ENCODE assay signal across 1 cellular context in the genomic region with DNA sequence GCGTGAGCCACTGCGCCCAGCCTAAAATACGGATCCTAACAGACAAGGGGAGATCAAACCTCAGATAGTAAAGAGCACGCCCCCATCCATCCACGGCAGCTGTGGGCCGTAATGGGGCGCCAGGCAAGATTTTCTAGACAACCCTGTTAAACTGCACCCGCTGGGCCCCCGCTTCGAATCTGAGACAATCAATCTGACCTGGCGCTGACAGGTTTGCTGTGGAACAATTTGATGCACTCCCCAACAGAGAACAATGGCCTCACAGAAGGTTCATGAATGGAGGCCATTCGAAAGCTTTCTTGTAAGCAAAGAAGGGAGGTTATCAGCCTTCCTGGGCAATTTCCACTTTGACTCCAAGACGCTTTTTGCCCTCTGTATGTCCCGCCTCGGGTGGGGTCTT.
TF ChIP-seq lines count a peak whose summit lies in the region.

No MANE protein-coding gene starts in this region.

TF ChIP-seq in K562, 482 proteins besides CTCF, POLR2A, EP300 and RAD21:
- no peak for TF ChIP-seq TCF3 (CRISPR knock-in tag; IDR thresholded peaks at IDR 0.05)
- no peak for TF ChIP-seq ZNF444 (CRISPR knock-in tag; IDR thresholded peaks at IDR 0.05)
- no peak for TF ChIP-seq PBX2 (CRISPR knock-in tag; IDR thresholded peaks at IDR 0.05; ENCODE audit: low read depth)
- TF ChIP-seq PBX2 (tag; conservative IDR thresholded peaks at IDR 0.05; ENCODE audit: low read depth), result peak; percentile 92
- TF ChIP-seq, protein P1, sequence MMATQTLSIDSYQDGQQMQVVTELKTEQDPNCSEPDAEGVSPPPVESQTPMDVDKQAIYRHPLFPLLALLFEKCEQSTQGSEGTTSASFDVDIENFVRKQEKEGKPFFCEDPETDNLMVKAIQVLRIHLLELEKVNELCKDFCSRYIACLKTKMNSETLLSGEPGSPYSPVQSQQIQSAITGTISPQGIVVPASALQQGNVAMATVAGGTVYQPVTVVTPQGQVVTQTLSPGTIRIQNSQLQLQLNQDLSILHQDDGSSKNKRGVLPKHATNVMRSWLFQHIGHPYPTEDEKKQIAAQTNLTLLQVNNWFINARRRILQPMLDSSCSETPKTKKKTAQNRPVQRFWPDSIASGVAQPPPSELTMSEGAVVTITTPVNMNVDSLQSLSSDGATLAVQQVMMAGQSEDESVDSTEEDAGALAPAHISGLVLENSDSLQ (IDR thresholded peaks at IDR 0.05), result peak; percentile 44
- TF ChIP-seq MECOM (CRISPR knock-in tag; IDR thresholded peaks at IDR 0.05), result 0 out of 2 replicates have a peak, but pooled peaks have one; percentile 44
- no peak for TF ChIP-seq TAF9B (IDR thresholded peaks at IDR 0.05; ENCODE audit: partially characterized antibody)
- no peak for TF ChIP-seq CEBPZ (IDR thresholded peaks at IDR 0.05; ENCODE audit: borderline replicate concordance, low read depth, low read length)
- TF ChIP-seq BCLAF1 (IDR thresholded peaks at IDR 0.05; ENCODE audit: borderline replicate concordance in 1 of 2, control insufficient read depth in 1 of 2, low read depth in 2 of 2, low read length in 1 of 2), result no peak
- TF ChIP-seq SOX6 (IDR thresholded peaks at IDR 0.05), result peak; percentile 79
- TF ChIP-seq CHAMP1 (IDR thresholded peaks at IDR 0.05), result no peak
- no peak for TF ChIP-seq ATF1 (CRISPR knock-in tag; IDR thresholded peaks at IDR 0.05)
- TF ChIP-seq ATF1 (tag; IDR thresholded peaks at IDR 0.05), result no peak
- TF ChIP-seq EHMT2 (IDR thresholded peaks at IDR 0.05), result no peak
- TF ChIP-seq, protein P2, sequence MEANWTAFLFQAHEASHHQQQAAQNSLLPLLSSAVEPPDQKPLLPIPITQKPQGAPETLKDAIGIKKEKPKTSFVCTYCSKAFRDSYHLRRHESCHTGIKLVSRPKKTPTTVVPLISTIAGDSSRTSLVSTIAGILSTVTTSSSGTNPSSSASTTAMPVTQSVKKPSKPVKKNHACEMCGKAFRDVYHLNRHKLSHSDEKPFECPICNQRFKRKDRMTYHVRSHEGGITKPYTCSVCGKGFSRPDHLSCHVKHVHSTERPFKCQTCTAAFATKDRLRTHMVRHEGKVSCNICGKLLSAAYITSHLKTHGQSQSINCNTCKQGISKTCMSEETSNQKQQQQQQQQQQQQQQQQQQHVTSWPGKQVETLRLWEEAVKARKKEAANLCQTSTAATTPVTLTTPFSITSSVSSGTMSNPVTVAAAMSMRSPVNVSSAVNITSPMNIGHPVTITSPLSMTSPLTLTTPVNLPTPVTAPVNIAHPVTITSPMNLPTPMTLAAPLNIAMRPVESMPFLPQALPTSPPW (CRISPR knock-in tag; IDR thresholded peaks at IDR 0.05), result peak; percentile 55; the same call in 1 of the 2 replicates
- TF ChIP-seq MEIS2 (IDR thresholded peaks at IDR 0.05; ENCODE audit: partially characterized antibody), result peak; percentile 83
- TF ChIP-seq SMARCB1 (IDR thresholded peaks at IDR 0.05; ENCODE audit: insufficient read length, low read depth), result no peak
- TF ChIP-seq CBX8 (IDR thresholded peaks at IDR 0.05; ENCODE audit: borderline replicate concordance, extremely low read depth, low read depth, low read length, poor library complexity, severe bottlenecking), result no peak
- no peak for TF ChIP-seq ZC3H8 (IDR thresholded peaks at IDR 0.05)
TF ChIP-seq in K562: peak in this region for 6.
